Comparison of ENCODE assay signal across 8 cellular contexts in genomic region chr2:26504002-26504401, GRCh38. TPM values are rescaled to one million over a fixed set of nuclear protein-coding genes. Genes with fewer than 3 reads are reported as not detected.
DNase-seq lines count a peak whose midpoint lies in the region; ATAC-seq and TF ChIP-seq lines count a peak whose summit lies in the region.

No MANE protein-coding gene starts in this region.

- in situ Hi-C loops in ACHN (cut with HindIII; ENCODE audit: low pct_ligation_motif_present, low pct_unique_long_range_greater_than_20kb, low sequenced_read_pairs), result no loop called here

- H3K36me3 ChIP-seq in BJ (ENCODE audit: control insufficient read depth, insufficient read depth, low read length) (no peaks in the 10 kb centered on the region), HEK293 (ENCODE audit: control insufficient read depth in 2 of 2, insufficient read depth in 1 of 2, low read length in 2 of 2) (no peaks in the 10 kb centered on the region), mucosa of rectum (ENCODE audit: control insufficient read depth in 2 of 2, insufficient read depth in 2 of 2, low read length in 2 of 2) (no peaks in the 10 kb centered on the region), ascending aorta (no peaks in the 10 kb centered on the region)

- H3K4me3 Mint-ChIP-seq in activated naive CD8-positive, alpha-beta T cell treated with anti-CD3 and anti-CD28 coated beads, Interleukin-2, amount 50 U/mL, for 24 hours, result peak overlapping the region; percentile 71

- H3K27ac ChIP-seq in HEK293 (ENCODE audit: extremely low read depth, low read depth, low read length), result no peak overlapping the region
- no peak overlapping the region for H3K27ac ChIP-seq in mucosa of rectum (ENCODE audit: low read depth in 2 of 2, low read length in 2 of 2)
- H3K27ac ChIP-seq in ascending aorta, result no peak overlapping the region

- peaks cover 3% of the 10 kb centered on the region for H3K27me3 Mint-ChIP-seq in activated naive CD8-positive, alpha-beta T cell treated with anti-CD3 and anti-CD28 coated beads, Interleukin-2, amount 50 U/mL, for 24 hours

- POLR2A ChIA-PET in BJ (lab: Charles Lee) (no interaction called here), HEK293 (lab: Yijun Ruan, JAX) (interaction anchor here (0.6 kb wide), 2 partner anchors 388 to 559 kb away, joined by 3 to 8 read pairs; no protein-coding TSS in a partner anchor), HEK293T (lab: Yijun Ruan, JAX) (interaction anchor here (0.6 to 1.4 kb wide), 2 partner anchors 14 to 189 kb away, joined by 3 to 4 read pairs; no protein-coding TSS in a partner anchor)

- ATAC-seq in activated naive CD8-positive, alpha-beta T cell treated with anti-CD3 and anti-CD28 coated beads, Interleukin-2, amount 50 U/mL, for 24 hours, result no peak
- ATAC-seq in HG03442 (IDR thresholded peaks at IDR 0.05; ENCODE audit: unreplicated experiment), result no peak

- H3K27me3 ChIP-seq in BJ (ENCODE audit: control insufficient read depth, insufficient read depth, low read length), result peaks cover 22% of the 10 kb centered on the region
- H3K27me3 ChIP-seq in mucosa of rectum (ENCODE audit: control insufficient read depth in 2 of 2, insufficient read depth in 2 of 2, low read length in 2 of 2), result no peaks in the 10 kb centered on the region
- H3K27me3 ChIP-seq in ascending aorta, result no peaks in the 10 kb centered on the region

- peak overlapping the region; percentile 52 for H3K27ac Mint-ChIP-seq in activated naive CD8-positive, alpha-beta T cell treated with anti-CD3 and anti-CD28 coated beads, Interleukin-2, amount 50 U/mL, for 24 hours

- no peaks in the 10 kb centered on the region; the same call in 1 of the 2 replicates for H3K4me1 ChIP-seq in HEK293 (ENCODE audit: control insufficient read depth, insufficient read depth, low read length)
- H3K4me1 ChIP-seq in mucosa of rectum (ENCODE audit: control insufficient read depth in 2 of 2, insufficient read depth in 2 of 2, low read length in 2 of 2), result peaks cover 0 to 8% of the 10 kb centered on the region in 2 donors
- H3K4me1 ChIP-seq in ascending aorta, result no peaks in the 10 kb centered on the region

- H3K9me3 ChIP-seq in HEK293 (ENCODE audit: control insufficient read depth, insufficient read depth, low read depth, low read length), result no peaks in the 10 kb centered on the region
- no peaks in the 10 kb centered on the region for H3K9me3 ChIP-seq in mucosa of rectum (ENCODE audit: control insufficient read depth in 2 of 2, low read length in 2 of 2)
- H3K9me3 ChIP-seq in ascending aorta, result no peaks in the 10 kb centered on the region

- TF ChIP-seq CTCF in BJ (IDR thresholded peaks at IDR 0.05; ENCODE audit: insufficient read depth, low read depth, low read length) (no peak), HEK293 (tag by site-specific recombination; IDR thresholded peaks at IDR 0.05) (no peak), ascending aorta (IDR thresholded peaks at IDR 0.05) (no peak)

- no peaks in the 10 kb centered on the region for H3K9me3 Mint-ChIP-seq in activated naive CD8-positive, alpha-beta T cell treated with anti-CD3 and anti-CD28 coated beads, Interleukin-2, amount 50 U/mL, for 24 hours

- DNase-seq in BJ (ENCODE audit: low read depth), result no peak
- DNase-seq in activated naive CD8-positive, alpha-beta T cell treated with anti-CD3 and anti-CD28 coated beads, Interleukin-2, amount 50 U/mL, for 24 hours, result no peak
- no peak for DNase-seq in ACHN
- no peak for DNase-seq in ascending aorta (ENCODE audit: low spot score in 2 of 2)
- DNase-seq in HEK293T (ENCODE audit: extremely low spot score), result no peak

- H3K4me3 ChIP-seq in BJ (ENCODE audit: low read depth, low read length), result peak overlapping the region; percentile 29; the same call in 1 of the 2 replicates
- H3K4me3 ChIP-seq in HEK293 (ENCODE audit: low read depth, low read length), result peak overlapping the region; percentile 36
- H3K4me3 ChIP-seq in mucosa of rectum (ENCODE audit: low read length in 2 of 2), result peak overlapping the region; percentile 54 to 64
- peak overlapping the region in 1 of 2 donors; percentile 59 for H3K4me3 ChIP-seq in ascending aorta

- H3K9ac ChIP-seq in mucosa of rectum (ENCODE audit: low read depth in 1 of 2, low read length in 2 of 2), result peak overlapping the region in 1 of 2 donors; percentile 62

- intact Hi-C loops in ascending aorta (cut with DNase I), result no loop called here

- peaks cover 6% of the 10 kb centered on the region for H3K4me1 Mint-ChIP-seq in activated naive CD8-positive, alpha-beta T cell treated with anti-CD3 and anti-CD28 coated beads, Interleukin-2, amount 50 U/mL, for 24 hours

- CTCF ChIA-PET in BJ (lab: Yijun Ruan, JAX), result interaction anchor here (0.6 to 3.4 kb wide), 16 partner anchors 8 to 315 kb away, joined by 3 to 27 read pairs (median 3); partner anchors contain the start of gene OTOF
- CTCF ChIA-PET in HEK293 (lab: Yijun Ruan, JAX), result interaction anchor here (0.6 to 5.2 kb wide), 12 partner anchors 11 to 1463 kb away, joined by 3 to 42 read pairs (median 4); no protein-coding TSS in a partner anchor
- CTCF ChIA-PET in HEK293T (lab: Yijun Ruan, JAX), result interaction anchor here (1.2 kb wide), 1 partner anchor 11 kb away, joined by 3 read pairs; no protein-coding TSS in a partner anchor

- H3K36me3 Mint-ChIP-seq in activated naive CD8-positive, alpha-beta T cell treated with anti-CD3 and anti-CD28 coated beads, Interleukin-2, amount 50 U/mL, for 24 hours (ENCODE audit: low read depth), result no peaks in the 10 kb centered on the region

TF ChIP-seq in HEK293, 187 proteins besides CTCF, POLR2A, EP300 and RAD21 (continues in another document):
- TF ChIP-seq ZBTB20 (tag by site-specific recombination; IDR thresholded peaks at IDR 0.05), result no peak
- no peak for TF ChIP-seq KLF9 (tag by site-specific recombination; IDR thresholded peaks at IDR 0.05; ENCODE audit: low read depth)
- TF ChIP-seq ZNF404 (tag by site-specific recombination; IDR thresholded peaks at IDR 0.05), result no peak
- TF ChIP-seq ZNF311 (tag by site-specific recombination; IDR thresholded peaks at IDR 0.05; ENCODE audit: borderline replicate concordance), result no peak
- no peak for TF ChIP-seq ZBTB17 (tag by site-specific recombination; IDR thresholded peaks at IDR 0.05)
- no peak for TF ChIP-seq OSR2 (tag by site-specific recombination; IDR thresholded peaks at IDR 0.05)
- TF ChIP-seq ZNF174 (tag by site-specific recombination; IDR thresholded peaks at IDR 0.05), result no peak
- no peak for TF ChIP-seq ZNF341 (tag by site-specific recombination; IDR thresholded peaks at IDR 0.05; ENCODE audit: low read depth)
- TF ChIP-seq ZSCAN4 (tag by site-specific recombination; IDR thresholded peaks at IDR 0.05), result no peak
- TF ChIP-seq KLF7 (tag by site-specific recombination; IDR thresholded peaks at IDR 0.05; ENCODE audit: borderline replicate concordance), result no peak
- no peak for TF ChIP-seq MEIS1 (CRISPR knock-in tag; IDR thresholded peaks at IDR 0.05; ENCODE audit: borderline replicate concordance)
- no peak for TF ChIP-seq BCL11A (tag by site-specific recombination; IDR thresholded peaks at IDR 0.05; ENCODE audit: low read depth)

TF ChIP-seq in HEK293T, 16 proteins besides CTCF, POLR2A, EP300 and RAD21:
- no peak for TF ChIP-seq FOXA1 (IDR thresholded peaks at IDR 0.05)
- no peak for TF ChIP-seq CTBP1 (IDR thresholded peaks at IDR 0.05; ENCODE audit: borderline replicate concordance)
- TF ChIP-seq ARNT (IDR thresholded peaks at IDR 0.05), result no peak
- no peak for TF ChIP-seq LEF1 (IDR thresholded peaks at IDR 0.05; ENCODE audit: borderline replicate concordance)
- no peak for TF ChIP-seq PKNOX1 (IDR thresholded peaks at IDR 0.05)
- TF ChIP-seq HDGF (IDR thresholded peaks at IDR 0.05; ENCODE audit: borderline replicate concordance), result no peak
- TF ChIP-seq NFRKB (IDR thresholded peaks at IDR 0.05), result no peak
- no peak for TF ChIP-seq FOXM1 (IDR thresholded peaks at IDR 0.05; ENCODE audit: borderline replicate concordance)

RNA-seq across cellular contexts. Expression of gene OTOF, which starts 26.1 kb away (rescaled TPM):
- polyA plus RNA-seq in BJ (2011; rRNA removed), result 0.10 and 0.16 TPM in 2 replicates
- 0.10 and 0.24 TPM in 2 replicates for polyA minus RNA-seq in BJ (2011; rRNA and poly(A)+ RNA removed)
- not detected for total RNA-seq in ascending aorta
